Comparison of ENCODE assay signal across 8 cellular contexts in the genomic region with DNA sequence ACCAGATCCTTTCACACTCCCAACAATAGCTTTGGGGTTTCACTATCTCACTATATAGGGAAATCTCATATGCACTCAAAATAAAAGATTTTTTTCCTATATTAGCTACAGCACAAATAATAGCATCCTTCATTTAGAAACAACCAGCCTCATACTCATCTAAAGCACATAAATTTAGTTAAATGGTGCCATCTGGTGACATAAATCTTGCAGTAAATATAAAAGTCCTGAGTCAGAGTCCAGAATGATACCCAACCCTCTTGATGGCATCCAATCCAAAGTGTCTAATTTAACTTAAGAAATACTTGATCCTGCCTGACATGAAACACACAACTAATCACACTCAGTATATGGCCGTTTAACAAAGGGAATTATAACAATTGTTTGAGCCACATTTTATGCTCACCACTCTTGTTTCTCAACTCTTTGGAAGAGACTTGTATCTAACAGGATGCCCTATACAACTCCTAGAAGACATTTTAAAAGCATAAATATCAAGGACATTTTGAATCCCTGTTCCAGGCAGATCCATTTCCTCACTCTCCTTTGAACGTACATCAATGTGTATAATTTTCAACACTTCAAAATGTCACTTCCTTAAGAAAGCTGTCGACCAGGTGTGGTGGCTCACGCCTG. TPM values are rescaled to one million over a fixed set of nuclear protein-coding genes. Genes with fewer than 3 reads are reported as not detected.
DNase-seq lines count a peak whose midpoint lies in the region; ATAC-seq and TF ChIP-seq lines count a peak whose summit lies in the region.

No MANE protein-coding gene starts in this region.

- no peaks in the 10 kb centered on the region for H3K27me3 Mint-ChIP-seq in nephron progenitor cell (ENCODE audit: low read depth, poor library complexity)

- no peaks in the 10 kb centered on the region for H3K4me1 Mint-ChIP-seq in nephron progenitor cell

- DNase-seq in ACHN (peak; percentile 51), NCI-H1417 treated with DMSO at 0.1 percent for 48 hours (lab: John Stamatoyannopoulos, UW) (peak; percentile 47), cerebellum (ENCODE audit: low spot score) (peak; percentile 17), pons (ENCODE audit: low spot score) (peak; percentile 66), nephron progenitor cell (no peak)

- peak; percentile 54 for ATAC-seq in GM18861 (IDR thresholded peaks at IDR 0.05; ENCODE audit: unreplicated experiment)
- ATAC-seq in GM21528 (IDR thresholded peaks at IDR 0.05; ENCODE audit: low FRiP score, unreplicated experiment), result no peak
- ATAC-seq in GM19035 (IDR thresholded peaks at IDR 0.05; ENCODE audit: unreplicated experiment), result no peak

- peaks cover 13% of the 10 kb centered on the region for H3K36me3 Mint-ChIP-seq in nephron progenitor cell (ENCODE audit: low read depth)

- peaks cover 32% of the 10 kb centered on the region for H3K9me3 Mint-ChIP-seq in nephron progenitor cell

- H3K27ac Mint-ChIP-seq in nephron progenitor cell, result no peak overlapping the region

- no peak for TF ChIP-seq CTCF in nephron progenitor cell (IDR thresholded peaks at IDR 0.05)

- H3K4me3 Mint-ChIP-seq in nephron progenitor cell, result no peak overlapping the region

- in situ Hi-C loops in ACHN (cut with HindIII; ENCODE audit: low pct_ligation_motif_present, low pct_unique_long_range_greater_than_20kb, low sequenced_read_pairs), result no loop called here

RNA-seq across cellular contexts. Expression of a gene that starts 36.2 kb away (rescaled TPM):
- 165 TPM for total RNA-seq in cerebellum

RNA-seq across cellular contexts. Expression of a gene that starts 37.4 kb away (rescaled TPM):
- 37.7 TPM for total RNA-seq in cerebellum

RNA-seq across cellular contexts. Expression of a gene that starts 56.8 kb away (rescaled TPM):
- 24.0 TPM for total RNA-seq in cerebellum
